Comparison of ENCODE assay signal across 1 cellular context in genomic region chr17:48954300-48954755, GRCh38.
A peak's percentile ranks its signal among the peaks of the same experiment; 100 is the strongest.
TF ChIP-seq lines count a peak whose summit lies in the region.

No MANE protein-coding gene starts in this region.

TF ChIP-seq in HepG2, 621 proteins besides CTCF, POLR2A, EP300 and RAD21 (continued from another document and continues in another):
- TF ChIP-seq ZNF800 (CRISPR knock-in tag; IDR thresholded peaks at IDR 0.05) = no peak
- TF ChIP-seq PREB (CRISPR knock-in tag; IDR thresholded peaks at IDR 0.05) = no peak
- no peak for TF ChIP-seq KLF9 (CRISPR knock-in tag; IDR thresholded peaks at IDR 0.05; ENCODE audit: low read depth)
- TF ChIP-seq ZNF816 (CRISPR knock-in tag; IDR thresholded peaks at IDR 0.05; ENCODE audit: borderline replicate concordance) = no peak
- no peak for TF ChIP-seq TP53 (CRISPR knock-in tag; conservative IDR thresholded peaks at IDR 0.05)
- no peak for TF ChIP-seq GATA4 (IDR thresholded peaks at IDR 0.05; ENCODE audit: borderline replicate concordance, low read depth)
- TF ChIP-seq NFIC (IDR thresholded peaks at IDR 0.05; ENCODE audit: low read length) = no peak
- no peak for TF ChIP-seq SMAD1 (CRISPR knock-in tag; IDR thresholded peaks at IDR 0.05; ENCODE audit: borderline replicate concordance, low read depth)
- no peak; the same call in 1 of the 2 replicates for TF ChIP-seq TBP (CRISPR knock-in tag; IDR thresholded peaks at IDR 0.05)
- no peak for TF ChIP-seq ZC3H4 (CRISPR knock-in tag; IDR thresholded peaks at IDR 0.05; ENCODE audit: borderline replicate concordance)
- no peak for TF ChIP-seq FOXA3 (CRISPR knock-in tag; IDR thresholded peaks at IDR 0.05)
- TF ChIP-seq AKNA (CRISPR knock-in tag; IDR thresholded peaks at IDR 0.05; ENCODE audit: borderline replicate concordance) = no peak
- TF ChIP-seq ZBTB14 (CRISPR knock-in tag; IDR thresholded peaks at IDR 0.05) = no peak
- no peak for TF ChIP-seq ZNF276 (CRISPR knock-in tag; IDR thresholded peaks at IDR 0.05; ENCODE audit: low read depth)
- no peak for TF ChIP-seq HHEX (CRISPR knock-in tag; IDR thresholded peaks at IDR 0.05)
- no peak for TF ChIP-seq SMARCE1 (IDR thresholded peaks at IDR 0.05; ENCODE audit: borderline replicate concordance)
- 0 out of 2 replicates have a peak, but pooled peaks have one; percentile 67 for TF ChIP-seq NFATC3 (CRISPR knock-in tag; IDR thresholded peaks at IDR 0.05)
- TF ChIP-seq SAFB2 (CRISPR knock-in tag; IDR thresholded peaks at IDR 0.05; ENCODE audit: borderline replicate concordance, low read depth) = no peak
- TF ChIP-seq SPEN (CRISPR knock-in tag; IDR thresholded peaks at IDR 0.05; ENCODE audit: low read depth) = no peak
- no peak for TF ChIP-seq TFDP1 (CRISPR knock-in tag; IDR thresholded peaks at IDR 0.05; ENCODE audit: borderline replicate concordance)
- no peak for TF ChIP-seq ZNF850 (CRISPR knock-in tag; conservative IDR thresholded peaks at IDR 0.05)
- TF ChIP-seq ZNF672 (CRISPR knock-in tag; IDR thresholded peaks at IDR 0.05) = no peak
- peak; percentile 48 for TF ChIP-seq PHF5A (CRISPR knock-in tag; IDR thresholded peaks at IDR 0.05; ENCODE audit: low read depth, unreplicated experiment)
- TF ChIP-seq SRSF4 (IDR thresholded peaks at IDR 0.05; ENCODE audit: low read depth, low read length, poor library complexity, severe bottlenecking) = no peak
- no peak for TF ChIP-seq CEBPB (IDR thresholded peaks at IDR 0.05; ENCODE audit: borderline replicate concordance, low read depth, low read length)
- TF ChIP-seq ZNF367 (CRISPR knock-in tag; IDR thresholded peaks at IDR 0.05; ENCODE audit: borderline replicate concordance) = no peak
- TF ChIP-seq MTERF4 (CRISPR knock-in tag; IDR thresholded peaks at IDR 0.05) = no peak
- no peak for TF ChIP-seq ZNF75D (CRISPR knock-in tag; IDR thresholded peaks at IDR 0.05; ENCODE audit: borderline replicate concordance)
- TF ChIP-seq ZNF512 (CRISPR knock-in tag; IDR thresholded peaks at IDR 0.05) = no peak
- TF ChIP-seq ZFP36 (IDR thresholded peaks at IDR 0.05; ENCODE audit: borderline replicate concordance, low read depth, low read length, partially characterized antibody) = no peak
- no peak for TF ChIP-seq JUN (CRISPR knock-in tag; IDR thresholded peaks at IDR 0.05)
- TF ChIP-seq ZNF687 (CRISPR knock-in tag; IDR thresholded peaks at IDR 0.05) = no peak
